Comparison of ENCODE assay signal across 7 cellular contexts in the genomic region with DNA sequence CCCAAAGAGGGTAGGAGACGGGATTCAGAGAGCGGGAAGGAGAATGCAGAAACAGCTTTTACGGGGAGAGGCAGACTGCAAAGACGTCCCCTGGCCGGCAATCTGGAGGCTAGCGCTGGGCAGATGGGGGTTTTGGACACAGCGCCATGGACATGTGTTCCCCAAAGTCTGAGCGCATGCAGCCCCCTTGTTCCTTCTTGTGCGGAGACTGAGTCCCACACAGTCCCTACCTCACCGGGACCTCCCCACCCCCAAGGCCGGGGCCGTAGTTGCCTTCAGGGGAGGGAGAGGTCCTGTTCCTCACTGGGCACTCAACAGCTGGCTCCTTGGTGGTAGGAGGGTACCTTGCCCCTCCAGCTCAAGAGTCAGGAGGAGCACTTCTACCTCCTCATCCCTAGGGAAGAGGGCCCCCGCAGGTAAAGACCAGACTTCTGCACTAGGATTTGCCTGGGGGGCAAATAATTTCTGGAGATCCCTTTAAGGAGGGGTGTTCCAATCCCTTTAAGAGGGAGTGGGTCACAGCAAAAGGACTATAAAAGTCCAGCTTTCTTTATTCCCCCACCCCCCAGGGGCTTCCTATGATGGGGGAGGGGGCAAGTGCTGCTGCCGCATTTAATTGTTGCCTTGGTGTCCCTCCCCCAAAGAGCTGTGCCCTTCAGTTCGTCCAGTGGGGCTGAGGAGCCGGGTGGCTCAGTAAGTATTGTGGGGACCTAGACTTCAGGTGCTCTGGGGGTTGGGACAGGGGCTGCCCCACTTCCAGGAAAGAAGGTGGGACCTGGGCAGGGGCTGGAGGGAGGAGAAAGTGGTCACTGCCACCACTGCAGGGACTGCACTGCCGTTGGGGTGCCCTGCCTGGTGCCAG. TPM values are rescaled to one million over a fixed set of nuclear protein-coding genes. Genes with fewer than 3 reads are reported as not detected.
DNase-seq lines count a peak whose midpoint lies in the region; ATAC-seq, FAIRE-seq and TF ChIP-seq lines count a peak whose summit lies in the region.
"Had no signal": no experiment of that assay in that cellular context is flagged by ENCODE, and none has a peak within 500 bp of the region (broad histone marks: within the 10 kb centered on the region; RNA-seq: fewer than 3 reads in every experiment).

No MANE protein-coding gene starts in this region.

- no peaks in the 10 kb centered on the region for H3K36me3 Mint-ChIP-seq in activated naive CD8-positive, alpha-beta T cell treated with anti-CD3 and anti-CD28 coated beads for 36 hours
- H3K36me3 Mint-ChIP-seq in nephron (ENCODE audit: low read depth), result no peaks in the 10 kb centered on the region

- peaks cover 17% of the 10 kb centered on the region for H3K4me1 Mint-ChIP-seq in activated naive CD8-positive, alpha-beta T cell treated with anti-CD3 and anti-CD28 coated beads for 36 hours
- H3K4me1 Mint-ChIP-seq in nephron, result peaks cover 32% of the 10 kb centered on the region

- peaks cover 50% of the 10 kb centered on the region for H3K27me3 Mint-ChIP-seq in activated naive CD8-positive, alpha-beta T cell treated with anti-CD3 and anti-CD28 coated beads for 36 hours
- H3K27me3 Mint-ChIP-seq in nephron (ENCODE audit: low read depth), result peaks cover 61% of the 10 kb centered on the region

- TF ChIP-seq CTCF in nephron (IDR thresholded peaks at IDR 0.05; ENCODE audit: unreplicated experiment in 3 of 3) (no peak), foreskin fibroblast (IDR thresholded peaks at IDR 0.05; ENCODE audit: low read depth, low read length) (no peak)

- peak overlapping the region in 1 of 2 donors; percentile 41 for H3K4me3 ChIP-seq in foreskin fibroblast (ENCODE audit: low read depth in 1 of 2, low read length in 2 of 2)

- H3K27ac Mint-ChIP-seq in activated naive CD8-positive, alpha-beta T cell treated with anti-CD3 and anti-CD28 coated beads for 36 hours, result no peak overlapping the region
- H3K27ac Mint-ChIP-seq in nephron, result peak overlapping the region in 2 of 3 experiments; percentile 69 to 76

- FAIRE-seq in G401.6 (lab: Jason Lieb, UNC), result peak; percentile 80
- FAIRE-seq: islet of Langerhans had no signal

- no peak for ATAC-seq in HG02588 (IDR thresholded peaks at IDR 0.05; ENCODE audit: unreplicated experiment)

- no peak for DNase-seq in activated naive CD8-positive, alpha-beta T cell treated with anti-CD3 and anti-CD28 coated beads for 36 hours
- DNase-seq in amygdala (lab: John Stamatoyannopoulos, UW) (no peak), foreskin fibroblast (no peak)

- peak overlapping the region; percentile 4 for H3K4me3 Mint-ChIP-seq in activated naive CD8-positive, alpha-beta T cell treated with anti-CD3 and anti-CD28 coated beads for 36 hours
- H3K4me3 Mint-ChIP-seq in nephron, result peak overlapping the region; percentile 89 to 99 (median 94)

- no peaks in the 10 kb centered on the region for H3K9me3 Mint-ChIP-seq in activated naive CD8-positive, alpha-beta T cell treated with anti-CD3 and anti-CD28 coated beads for 36 hours
- H3K9me3 Mint-ChIP-seq in nephron, result no peaks in the 10 kb centered on the region

RNA-seq across cellular contexts. Expression of gene BAHD1, which starts 3.6 kb away (rescaled TPM):
- 10 to 100 TPM; 18.0 to 18.7 TPM for total RNA-seq in activated naive CD8-positive, alpha-beta T cell treated with anti-CD3 and anti-CD28 coated beads for 36 hours

RNA-seq across cellular contexts. Expression of gene IVD, which starts 31.5 kb away (rescaled TPM):
- 10 to 100 TPM; 64.9 to 68.6 TPM for total RNA-seq in activated naive CD8-positive, alpha-beta T cell treated with anti-CD3 and anti-CD28 coated beads for 36 hours

RNA-seq across cellular contexts. Expression of gene CHST14, which starts 33.7 kb away (rescaled TPM):
- total RNA-seq in activated naive CD8-positive, alpha-beta T cell treated with anti-CD3 and anti-CD28 coated beads for 36 hours, result 1 to 10 TPM; 5.7 to 7.1 TPM

RNA-seq across cellular contexts. Expression of gene KNSTRN, which starts 54.6 kb away (rescaled TPM):
- total RNA-seq in activated naive CD8-positive, alpha-beta T cell treated with anti-CD3 and anti-CD28 coated beads for 36 hours, result 10 to 100 TPM; 54.3 to 56.3 TPM
